In genomic region chr2:231372326-231372725, GRCh38 we compare ENCODE assay signal across 1 cellular context.
TF ChIP-seq lines count a peak whose summit lies in the region.

No MANE protein-coding gene starts in this region.

TF ChIP-seq in GM23338, 12 proteins besides CTCF, POLR2A, EP300 and RAD21 (continued from another document):
- TF ChIP-seq ZNF462 (CRISPR knock-in tag; IDR thresholded peaks at IDR 0.05), result no peak
